Comparison of ENCODE assay signal across 33 cellular contexts in the genomic region with DNA sequence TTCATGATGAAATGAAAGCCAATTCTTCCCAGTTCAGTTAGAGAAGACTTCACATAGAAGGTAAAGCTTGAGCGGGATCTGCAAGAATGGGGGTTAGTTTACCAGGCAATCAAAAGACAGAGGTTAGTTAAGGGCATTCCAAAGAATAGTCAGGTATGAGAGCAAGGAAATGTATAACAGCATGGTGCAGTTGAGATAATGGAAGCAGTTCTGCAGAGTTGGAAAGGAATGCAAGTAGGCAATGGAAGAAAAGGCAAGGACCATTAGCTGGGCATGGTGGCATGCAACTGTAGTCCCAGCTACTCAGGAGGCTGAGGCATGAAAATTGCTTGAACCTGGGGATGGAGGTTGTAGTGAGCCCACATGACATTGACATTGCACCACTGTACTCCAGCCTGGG. TPM values are rescaled to one million over a fixed set of nuclear protein-coding genes. Genes with fewer than 3 reads are reported as not detected.
"Had no signal": no experiment of that assay in that cellular context is flagged by ENCODE, and none has a peak within 500 bp of the region (broad histone marks: within the 10 kb centered on the region; RNA-seq: fewer than 3 reads in every experiment).

No MANE protein-coding gene starts in this region.

- ATAC-seq: activated CD4-positive, alpha-beta T cell treated with anti-CD3 and anti-CD28 coated beads for 36 hours; activated CD4-positive, CD25-positive, alpha-beta regulatory T cell treated with anti-CD3 and anti-CD28 coated beads, Interleukin-2, amount 50 U/mL, for 24 hours; activated CD8-positive, alpha-beta T cell treated with anti-CD3 and anti-CD28 coated beads, Interleukin-2, amount 10 ng/mL, durations not matched to agents 7 days and 5 days; Right ventricle myocardium inferior had no signal

- H3K4me3 Mint-ChIP-seq: activated CD4-positive, alpha-beta T cell treated with anti-CD3 and anti-CD28 coated beads for 36 hours; activated CD4-positive, alpha-beta T cell treated with anti-CD3 and anti-CD28 coated beads, Interleukin-2, amount 10 ng/mL, durations not matched to agents 7 days and 5 days; activated CD8-positive, alpha-beta T cell treated with anti-CD3 and anti-CD28 coated beads, Interleukin-2, amount 10 ng/mL, durations not matched to agents 7 days and 5 days; activated naive CD4-positive, alpha-beta T cell treated with anti-CD3 and anti-CD28 coated beads, Interleukin-2, amount 50 U/mL, for 24 hours; activated naive CD8-positive, alpha-beta T cell treated with anti-CD3 and anti-CD28 coated beads, Interleukin-2, amount 10 ng/mL, durations not matched to agents 7 days and 5 days; activated T-cell treated with anti-CD3 and anti-CD28 coated beads, Interleukin-2, amount 50 U/mL, for 24 hours; central memory CD8-positive, alpha-beta T cell had no signal

- H3K27ac ChIP-seq: ascending aorta, cardiac muscle cell, KMS-11, PC-9, RWPE1 had no signal

- H3K9me3 ChIP-seq: ascending aorta had no signal

- H3K9ac ChIP-seq: KMS-11 had no signal

- H3K4me2 ChIP-seq: KMS-11, PC-9 had no signal

- H2AFZ ChIP-seq: PC-9 had no signal

- H3K36me3 Mint-ChIP-seq: activated naive CD4-positive, alpha-beta T cell treated with anti-CD3 and anti-CD28 coated beads, Interleukin-2, amount 50 U/mL, for 24 hours; activated naive CD8-positive, alpha-beta T cell treated with anti-CD3 and anti-CD28 coated beads, Interleukin-2, amount 10 ng/mL, durations not matched to agents 7 days and 5 days had no signal

- H3K4me1 Mint-ChIP-seq: activated CD4-positive, alpha-beta T cell treated with anti-CD3 and anti-CD28 coated beads for 36 hours; activated CD4-positive, alpha-beta T cell treated with anti-CD3 and anti-CD28 coated beads, Interleukin-2, amount 10 ng/mL, durations not matched to agents 7 days and 5 days; activated naive CD4-positive, alpha-beta T cell treated with anti-CD3 and anti-CD28 coated beads, Interleukin-2, amount 50 U/mL, for 24 hours; activated naive CD8-positive, alpha-beta T cell treated with anti-CD3 and anti-CD28 coated beads, Interleukin-2, amount 10 ng/mL, durations not matched to agents 7 days and 5 days; central memory CD8-positive, alpha-beta T cell had no signal

- H3K4me3 ChIP-seq: ascending aorta, cardiac muscle cell, PC-9 had no signal

- H3K36me3 ChIP-seq: ascending aorta, cardiac muscle cell had no signal

- H3K9me3 Mint-ChIP-seq: activated naive CD4-positive, alpha-beta T cell treated with anti-CD3 and anti-CD28 coated beads, Interleukin-2, amount 50 U/mL, for 24 hours had no signal

- H3K27ac Mint-ChIP-seq: activated CD4-positive, alpha-beta T cell treated with anti-CD3 and anti-CD28 coated beads for 36 hours; activated CD4-positive, alpha-beta T cell treated with anti-CD3 and anti-CD28 coated beads, Interleukin-2, amount 10 ng/mL, durations not matched to agents 7 days and 5 days; activated CD8-positive, alpha-beta T cell treated with anti-CD3 and anti-CD28 coated beads, Interleukin-2, amount 10 ng/mL, durations not matched to agents 7 days and 5 days; activated naive CD4-positive, alpha-beta T cell treated with anti-CD3 and anti-CD28 coated beads, Interleukin-2, amount 50 U/mL, for 24 hours; activated naive CD8-positive, alpha-beta T cell treated with anti-CD3 and anti-CD28 coated beads, Interleukin-2, amount 10 ng/mL, durations not matched to agents 7 days and 5 days; activated T-cell treated with anti-CD3 and anti-CD28 coated beads, Interleukin-2, amount 50 U/mL, for 24 hours; activated T-helper 2 cell treated with anti-CD3 and anti-CD28 coated beads, Interferon-gamma antibody, Interleukin-2, Interleukin-4, amounts not matched to agents 10 μg/mL and 5 μg/mL and 100 μg/mL, durations not matched to agents 14 hours and 24 hours and 36 hours had no signal

- H3K27me3 Mint-ChIP-seq: activated CD4-positive, alpha-beta T cell treated with anti-CD3 and anti-CD28 coated beads for 36 hours; activated CD4-positive, alpha-beta T cell treated with anti-CD3 and anti-CD28 coated beads, Interleukin-2, amount 10 ng/mL, durations not matched to agents 7 days and 5 days; activated naive CD4-positive, alpha-beta T cell treated with anti-CD3 and anti-CD28 coated beads, Interleukin-2, amount 50 U/mL, for 24 hours; activated naive CD8-positive, alpha-beta T cell treated with anti-CD3 and anti-CD28 coated beads, Interleukin-2, amount 10 ng/mL, durations not matched to agents 7 days and 5 days; activated T-cell treated with anti-CD3 and anti-CD28 coated beads, Interleukin-2, amount 50 U/mL, for 24 hours; central memory CD8-positive, alpha-beta T cell had no signal

- DNase-seq: activated CD4-positive, alpha-beta T cell treated with anti-CD3 and anti-CD28 coated beads for 36 hours; activated CD4-positive, alpha-beta T cell treated with anti-CD3 and anti-CD28 coated beads, Interleukin-2, amount 10 ng/mL, durations not matched to agents 7 days and 5 days; activated CD4-positive, alpha-beta T cell treated with anti-CD3 and anti-CD28 coated beads, Interleukin-2, amount 50 U/mL, for 48 hours; activated CD8-positive, alpha-beta T cell treated with anti-CD3 and anti-CD28 coated beads, Interleukin-2, amount 10 ng/mL, durations not matched to agents 7 days and 5 days; activated gamma-delta T cell; activated naive CD4-positive, alpha-beta T cell treated with Interleukin-2 at 50 U/mL for 16 hours; activated naive CD8-positive, alpha-beta T cell treated with anti-CD3 and anti-CD28 coated beads, Interleukin-2, amount 10 ng/mL, durations not matched to agents 7 days and 5 days; activated T-cell treated with anti-CD3 and anti-CD28 coated beads, Interleukin-2, amount 50 U/mL, for 24 hours; amygdala; MM.1S; MV-4-11; NCI-H1092; NCI-H1436 treated with DMSO at 0.1 percent for 48 hours; NCI-H1694 treated with DMSO at 0.1 percent for 48 hours; NCI-H2029; NCI-H345; NCI-H524 treated with DMSO at 0.1 percent for 48 hours; PC-9; SIG-M5; T1000 had no signal

- H3K4me1 ChIP-seq: ascending aorta had no signal

- H3K27me3 ChIP-seq: ascending aorta, cardiac muscle cell had no signal

- FAIRE-seq: RCC 7860 had no signal

RNA-seq across cellular contexts. Expression of gene LSAMP, which starts 55.0 kb away (rescaled TPM):
- total RNA-seq: activated CD4-positive, alpha-beta T cell treated with anti-CD3 and anti-CD28 coated beads for 36 hours; activated CD4-positive, alpha-beta T cell treated with anti-CD3 and anti-CD28 coated beads, Interleukin-2, amount 10 ng/mL, durations not matched to agents 7 days and 5 days; activated CD8-positive, alpha-beta T cell treated with anti-CD3 and anti-CD28 coated beads, Interleukin-2, amount 10 ng/mL, durations not matched to agents 7 days and 5 days; activated naive CD8-positive, alpha-beta T cell treated with anti-CD3 and anti-CD28 coated beads, Interleukin-2, amount 10 ng/mL, durations not matched to agents 7 days and 5 days; activated T-helper 2 cell treated with anti-CD3 and anti-CD28 coated beads, Interferon-gamma antibody, Interleukin-2, Interleukin-4, amounts not matched to agents 10 μg/mL and 5 μg/mL and 100 μg/mL, durations not matched to agents 14 hours and 24 hours and 36 hours; LHCN-M2; PC-9; T-helper 1 cell treated with Interleukin-12 subunit alpha and Interleukin-12 subunit beta and Interleukin-4 antibody, amounts not matched to agents 30 ng/mL and 1 ng/mL, for 36 hours; T-helper 2 cell treated with Interferon-gamma antibody and Interleukin-4, amounts not matched to agents 100 ng/mL and 5 ng/mL, for 36 hours had no signal
